ENCODE assay signal across 7 cellular contexts in genomic region chr2:39174022-39174421, GRCh38.
"Had no signal": no experiment of that assay in that cellular context is flagged by ENCODE, and none has a peak within 500 bp of the region (broad histone marks: within the 10 kb centered on the region; RNA-seq: fewer than 3 reads in every experiment).

No MANE protein-coding gene starts in this region.

- H3K9ac ChIP-seq: KMS-11 had no signal

- ATAC-seq: K562 had no signal

- H3K27ac ChIP-seq: HL-60, KMS-11 had no signal

- H3K4me2 ChIP-seq: KMS-11 had no signal

- H3K4me3 ChIP-seq: K562 had no signal

- DNase-seq: IMR-90, KBM-7, KG1 had no signal

- FAIRE-seq: HTR-8/SVneo, K562 had no signal
